Comparison of ENCODE assay signal across 11 cellular contexts in the genomic region with DNA sequence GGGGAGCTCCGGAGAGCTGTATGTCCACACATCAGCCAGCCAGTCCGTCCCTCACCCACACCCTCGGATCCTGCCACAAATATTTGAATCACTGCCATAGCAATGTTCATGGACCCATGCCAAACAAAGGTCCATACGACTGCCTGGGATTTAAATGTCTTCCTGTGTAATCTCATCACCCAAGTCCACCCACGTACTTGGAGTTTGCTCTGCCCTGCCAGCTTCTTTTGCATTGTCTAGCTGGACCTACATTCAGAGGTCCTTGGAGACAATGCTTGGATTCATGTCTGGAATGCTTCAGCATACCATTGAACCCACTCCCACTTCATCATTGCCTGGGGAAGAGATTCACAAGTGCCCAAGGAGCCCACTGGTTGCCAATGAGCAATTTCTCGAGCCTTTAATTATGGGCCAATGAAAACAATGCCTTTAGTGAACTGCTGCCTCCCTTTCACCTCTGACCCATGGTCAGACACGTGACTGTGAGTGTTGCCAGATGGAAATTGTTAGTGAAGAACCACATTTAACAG.
A peak's percentile ranks its signal among the peaks of the same experiment; 100 is the strongest.
DNase-seq lines count a peak whose midpoint lies in the region; TF ChIP-seq lines count a peak whose summit lies in the region.
"Had no signal": no experiment of that assay in that cellular context is flagged by ENCODE, and none has a peak within 500 bp of the region (broad histone marks: within the 10 kb centered on the region; RNA-seq: fewer than 3 reads in every experiment).

No MANE protein-coding gene starts in this region.

- no peaks in the 10 kb centered on the region for H3K36me3 ChIP-seq in rectal smooth muscle tissue (ENCODE audit: control insufficient read depth, insufficient read depth, low read length)
- H3K36me3 ChIP-seq: neutrophil had no signal

- no peaks in the 10 kb centered on the region for H3K27me3 ChIP-seq in rectal smooth muscle tissue (ENCODE audit: control insufficient read depth, insufficient read depth, low read length)
- H3K27me3 ChIP-seq: neutrophil had no signal

- no peak overlapping the region for H3K4me3 ChIP-seq in fibroblast of pulmonary artery (replicated peaks; ENCODE audit: low read depth, low read length)
- no peak overlapping the region for H3K4me3 ChIP-seq in rectal smooth muscle tissue (ENCODE audit: low read length)

- DNase-seq in EH (ENCODE audit: low read depth) = peak; percentile 95
- DNase-seq in SK-MEL-5 (ENCODE audit: low read depth, low spot score) = peak; percentile 77
- DNase-seq in fibroblast of pulmonary artery (ENCODE audit: low read depth) = peak; percentile 99
- no peak for DNase-seq in stimulated activated CD4-positive, alpha-beta T cell treated with anti-CD3 and anti-CD28 coated beads, Interleukin-4, amount 100 ng/mL, for 4 hours
- no peak for DNase-seq in NCI-H1930 (lab: John Stamatoyannopoulos, UW)
- DNase-seq in substantia nigra (lab: John Stamatoyannopoulos, UW) = no peak
- no peak for DNase-seq in NCI-H774 (lab: John Stamatoyannopoulos, UW)
- DNase-seq: stimulated activated CD8-positive, alpha-beta memory T cell treated with anti-CD3 and anti-CD28 coated beads, Interleukin-4, amount 100 ng/mL, for 48 hours; T-helper 1 cell had no signal

- no peak overlapping the region for H3K9ac ChIP-seq in rectal smooth muscle tissue (ENCODE audit: low read length)

- H3K27ac ChIP-seq in rectal smooth muscle tissue (ENCODE audit: low read depth, low read length) (peak overlapping the region; percentile 21), substantia nigra (ENCODE audit: low read depth, low read length, poor library complexity, severe bottlenecking) (no peak overlapping the region)
- H3K27ac ChIP-seq: neutrophil had no signal

- peaks cover 30% of the 10 kb centered on the region for H3K4me1 ChIP-seq in rectal smooth muscle tissue (ENCODE audit: control insufficient read depth, insufficient read depth, low read length)

- no peak for TF ChIP-seq CTCF in fibroblast of pulmonary artery (IDR thresholded peaks at IDR 0.05; ENCODE audit: low read length, missing control alignments)

- in situ Hi-C loops in SK-MEL-5 (cut with HindIII; ENCODE audit: low pct_unique_long_range_greater_than_20kb, low sequenced_read_pairs) = no loop called here

Comparison
In these comparisons a context has a peak if more than half of its experiments do, and no peak if none do; other contexts are left out.
1. DNase-seq: peak in EH (single experiment), SK-MEL-5 (single experiment) and fibroblast of pulmonary artery (single experiment); none in stimulated activated CD4-positive, alpha-beta T cell treated with anti-CD3 and anti-CD28 coated beads, Interleukin-4, amount 100 ng/mL, for 4 hours (0 of 2), NCI-H1930 (0 of 2), substantia nigra (0 of 49) and NCI-H774 (single experiment).